15 cellular contexts compared by ENCODE assay signal in the genomic region with DNA sequence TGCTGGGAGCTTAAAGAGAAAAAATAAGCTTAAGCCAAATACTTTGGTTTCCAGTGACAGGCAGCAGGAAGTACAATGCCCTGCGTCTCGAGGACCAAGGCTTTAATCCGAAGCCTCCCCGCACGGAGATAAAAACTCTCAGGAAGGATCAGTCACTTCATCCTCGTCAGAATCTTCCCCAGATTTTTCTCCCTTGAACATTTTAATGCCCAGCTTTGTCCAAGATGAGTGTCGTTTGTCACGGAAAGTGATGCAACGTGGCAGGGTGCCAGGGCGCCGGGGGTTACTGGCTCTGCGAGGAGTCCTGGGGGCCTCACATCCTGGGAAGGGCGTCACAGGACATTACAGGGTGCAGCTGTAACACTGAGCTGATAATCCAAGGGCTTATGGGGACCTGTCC. TPM values are rescaled to one million over a fixed set of nuclear protein-coding genes. Genes with fewer than 3 reads are reported as not detected.
DNase-seq lines count a peak whose midpoint lies in the region; ATAC-seq, FAIRE-seq and TF ChIP-seq lines count a peak whose summit lies in the region.
"Had no signal": no experiment of that assay in that cellular context is flagged by ENCODE, and none has a peak within 500 bp of the region (broad histone marks: within the 10 kb centered on the region; RNA-seq: fewer than 3 reads in every experiment).

No MANE protein-coding gene starts in this region.

- no peaks in the 10 kb centered on the region for H3K36me3 ChIP-seq in CD8-positive, alpha-beta T cell (ENCODE audit: insufficient read depth, low read length)
- H3K36me3 ChIP-seq: upper lobe of left lung had no signal

- no peaks in the 10 kb centered on the region for H3K36me3 Mint-ChIP-seq in CD8-positive, alpha-beta T cell

- intact Hi-C loops in CD8-positive, alpha-beta T cell (cut with DNase I, micrococcal nuclease): no loop called here

- POLR2A ChIA-PET in CD8-positive, alpha-beta T cell (lab: Charles Lee): no interaction called here

- DNase-seq in CD8-positive, alpha-beta T cell: peak in 1 of 7 experiments; percentile 4
- peak; percentile 35 for DNase-seq in HTR-8/SVneo (ENCODE audit: insufficient read length, low spot score)
- peak; percentile 45 for DNase-seq in myocyte (ENCODE audit: low read depth)
- no peak for DNase-seq in DMS53 treated with DMSO at 0.1 percent for 48 hours (lab: John Stamatoyannopoulos, UW; ENCODE audit: unreplicated experiment)
- DNase-seq in coronary artery (ENCODE audit: low spot score): no peak
- DNase-seq: activated CD4-positive, alpha-beta T cell treated with anti-CD3 and anti-CD28 coated beads for 48 hours; left colon; upper lobe of left lung had no signal

- H3K27me3 Mint-ChIP-seq in CD8-positive, alpha-beta T cell (ENCODE audit: low read depth): no peaks in the 10 kb centered on the region

- no peak overlapping the region for H3K4me3 Mint-ChIP-seq in CD8-positive, alpha-beta T cell

- ATAC-seq in CD8-positive, alpha-beta T cell: no peak
- ATAC-seq in HG03039 (IDR thresholded peaks at IDR 0.05; ENCODE audit: unreplicated experiment) (no peak), GM19463 (IDR thresholded peaks at IDR 0.05; ENCODE audit: unreplicated experiment) (no peak)
- ATAC-seq: esophagus mucosa, left colon had no signal

- no peak for FAIRE-seq in HTR-8/SVneo (lab: Jason Lieb, UNC)
- FAIRE-seq: H54 had no signal

- H3K4me3 ChIP-seq in CD8-positive, alpha-beta T cell (ENCODE audit: low read depth, low read length): no peak overlapping the region
- H3K4me3 ChIP-seq in coronary artery: no peak overlapping the region
- H3K4me3 ChIP-seq: upper lobe of left lung had no signal

- TF ChIP-seq CTCF in CD8-positive, alpha-beta T cell (IDR thresholded peaks at IDR 0.05): no peak
- TF ChIP-seq CTCF in coronary artery (IDR thresholded peaks at IDR 0.05): no peak

- peak overlapping the region; percentile 66 for H3K27ac Mint-ChIP-seq in CD8-positive, alpha-beta T cell
- H3K27ac Mint-ChIP-seq: progenitor cell of endocrine pancreas had no signal

- peaks cover 26% of the 10 kb centered on the region for H3K4me1 ChIP-seq in CD8-positive, alpha-beta T cell (ENCODE audit: insufficient read depth, low read length)

- H3K9me3 ChIP-seq in CD8-positive, alpha-beta T cell (ENCODE audit: low read length): no peaks in the 10 kb centered on the region

- H3K27me3 ChIP-seq in CD8-positive, alpha-beta T cell (ENCODE audit: insufficient read depth, low read length): no peaks in the 10 kb centered on the region
- H3K27me3 ChIP-seq: upper lobe of left lung had no signal

- CTCF ChIA-PET in CD8-positive, alpha-beta T cell (lab: Charles Lee): no interaction called here

- no peak overlapping the region for H3K27ac ChIP-seq in CD8-positive, alpha-beta T cell (ENCODE audit: low read depth, low read length)
- H3K27ac ChIP-seq in angular gyrus (ENCODE audit: low read depth, low read length) (peak overlapping the region; percentile 40), coronary artery (no peak overlapping the region)
- H3K27ac ChIP-seq: RWPE1, upper lobe of left lung had no signal

- H3K9me3 Mint-ChIP-seq in CD8-positive, alpha-beta T cell: no peaks in the 10 kb centered on the region

- H3K4me1 Mint-ChIP-seq in CD8-positive, alpha-beta T cell (ENCODE audit: low read depth): peaks cover 36% of the 10 kb centered on the region

RNA-seq across cellular contexts. Expression of a gene that starts 25.2 kb away (rescaled TPM):
- 1 to 10 TPM; 1.3 to 2.4 TPM for total RNA-seq in CD8-positive, alpha-beta T cell
- 1.5 and 1.7 TPM in 2 replicates for total RNA-seq in myocyte
- 2.4 TPM for polyA plus RNA-seq in myocyte (2012)

Comparison
In these comparisons a context has a peak if more than half of its experiments do, and no peak if none do; other contexts are left out.
1. DNase-seq: peak in HTR-8/SVneo (single experiment) and myocyte (single experiment); none in DMS53 treated with DMSO at 0.1 percent for 48 hours (single experiment) and coronary artery (single experiment).